Comparison of ENCODE assay signal across 35 cellular contexts in the genomic region with DNA sequence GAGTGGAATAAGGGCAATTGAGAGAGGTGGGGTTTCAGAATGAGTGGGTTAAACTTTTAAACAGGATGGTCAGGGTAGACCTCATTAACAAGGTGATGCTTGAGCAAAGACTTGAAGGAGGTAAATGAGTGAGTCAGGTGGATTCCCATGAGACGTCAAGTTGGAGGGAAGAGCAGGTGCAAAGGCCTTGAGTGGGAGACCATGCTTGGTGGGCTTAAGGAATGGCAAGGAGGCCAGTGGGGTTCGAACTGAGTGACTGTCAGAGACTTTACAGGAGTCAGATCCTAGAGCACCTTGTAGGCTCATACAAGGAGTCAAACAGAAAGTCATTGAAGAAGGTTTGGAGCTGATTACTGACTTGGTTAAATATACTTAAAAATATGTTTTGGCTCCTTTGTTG.
"Had no signal": no experiment of that assay in that cellular context is flagged by ENCODE, and none has a peak within 500 bp of the region (broad histone marks: within the 10 kb centered on the region; RNA-seq: fewer than 3 reads in every experiment).

No MANE protein-coding gene starts in this region.

- H3K4me3 ChIP-seq: adrenal gland, ascending aorta, body of pancreas, breast epithelium, cardiac muscle cell had no signal

- H3K27ac Mint-ChIP-seq: activated naive CD4-positive, alpha-beta T cell treated with anti-CD3 and anti-CD28 coated beads for 36 hours; activated naive CD4-positive, alpha-beta T cell treated with anti-CD3 and anti-CD28 coated beads, Interleukin-2, amount 10 ng/mL, durations not matched to agents 7 days and 5 days; activated naive CD4-positive, alpha-beta T cell treated with anti-CD3 and anti-CD28 coated beads, Interleukin-2, amount 50 U/mL, for 24 hours; activated naive CD4-positive, alpha-beta T cell treated with anti-CD3 and anti-CD28 coated beads, Interleukin-2, amount 50 U/mL, for 72 hours; activated naive CD8-positive, alpha-beta T cell; activated naive CD8-positive, alpha-beta T cell treated with anti-CD3 and anti-CD28 coated beads for 36 hours; activated naive CD8-positive, alpha-beta T cell treated with anti-CD3 and anti-CD28 coated beads, Interleukin-2, amount 10 ng/mL, durations not matched to agents 7 days and 5 days; activated naive CD8-positive, alpha-beta T cell treated with anti-CD3 and anti-CD28 coated beads, Interleukin-2, amount 50 U/mL, for 24 hours; activated T-cell treated with anti-CD3 and anti-CD28 coated beads, Interleukin-2, amount 50 U/mL, for 72 hours; activated T-helper 1 cell treated with anti-CD3 and anti-CD28 coated beads, Interleukin-12 subunit alpha, Interleukin-12 subunit beta, Interleukin-2, Interleukin-4 antibody, amounts not matched to agents 30 ng/mL and 10 ng/mL and 1 ng/mL, durations not matched to agents 14 hours and 24 hours and 36 hours; activated T-helper 17 cell treated with anti-CD3 and anti-CD28 coated beads, Interleukin-2, amount 50 U/mL, for 72 hours; activated T-helper 2 cell treated with anti-CD3 and anti-CD28 coated beads, Interferon-gamma antibody, Interleukin-2, Interleukin-4, amounts not matched to agents 10 μg/mL and 5 μg/mL and 100 μg/mL, durations not matched to agents 14 hours and 24 hours and 36 hours; brain had no signal

- H3K9me3 ChIP-seq: adrenal gland, ascending aorta, body of pancreas, breast epithelium had no signal

- H3K27me3 Mint-ChIP-seq: activated naive CD4-positive, alpha-beta T cell treated with anti-CD3 and anti-CD28 coated beads, Interleukin-2, amount 10 ng/mL, durations not matched to agents 7 days and 5 days; activated naive CD4-positive, alpha-beta T cell treated with anti-CD3 and anti-CD28 coated beads, Interleukin-2, amount 50 U/mL, for 24 hours; activated naive CD8-positive, alpha-beta T cell treated with anti-CD3 and anti-CD28 coated beads for 36 hours; activated naive CD8-positive, alpha-beta T cell treated with anti-CD3 and anti-CD28 coated beads, Interleukin-2, amount 10 ng/mL, durations not matched to agents 7 days and 5 days; brain; central memory CD8-positive, alpha-beta T cell had no signal

- H3K4me1 Mint-ChIP-seq: activated naive CD4-positive, alpha-beta T cell treated with anti-CD3 and anti-CD28 coated beads, Interleukin-2, amount 10 ng/mL, durations not matched to agents 7 days and 5 days; activated naive CD4-positive, alpha-beta T cell treated with anti-CD3 and anti-CD28 coated beads, Interleukin-2, amount 50 U/mL, for 24 hours; activated naive CD8-positive, alpha-beta T cell treated with anti-CD3 and anti-CD28 coated beads for 36 hours; activated naive CD8-positive, alpha-beta T cell treated with anti-CD3 and anti-CD28 coated beads, Interleukin-2, amount 10 ng/mL, durations not matched to agents 7 days and 5 days; activated naive CD8-positive, alpha-beta T cell treated with anti-CD3 and anti-CD28 coated beads, Interleukin-2, amount 50 U/mL, for 24 hours; activated T-helper 17 cell treated with anti-CD3 and anti-CD28 coated beads, Interleukin-2, amount 50 U/mL, for 72 hours; brain; central memory CD8-positive, alpha-beta T cell had no signal

- H3K36me3 Mint-ChIP-seq: activated naive CD4-positive, alpha-beta T cell treated with anti-CD3 and anti-CD28 coated beads, Interleukin-2, amount 10 ng/mL, durations not matched to agents 7 days and 5 days; activated naive CD4-positive, alpha-beta T cell treated with anti-CD3 and anti-CD28 coated beads, Interleukin-2, amount 50 U/mL, for 24 hours; activated naive CD4-positive, alpha-beta T cell treated with anti-CD3 and anti-CD28 coated beads, Interleukin-2, amount 50 U/mL, for 72 hours; activated naive CD8-positive, alpha-beta T cell; activated naive CD8-positive, alpha-beta T cell treated with anti-CD3 and anti-CD28 coated beads for 36 hours; activated naive CD8-positive, alpha-beta T cell treated with anti-CD3 and anti-CD28 coated beads, Interleukin-2, amount 10 ng/mL, durations not matched to agents 7 days and 5 days; brain had no signal

- DNase-seq: activated effector memory CD4-positive, alpha-beta T cell treated with anti-CD3 and anti-CD28 coated beads, Interleukin-2, amount 50 U/mL, for 16 hours; activated effector memory CD4-positive, alpha-beta T cell treated with Interleukin-2 at 50 U/mL for 16 hours; activated gamma-delta T cell; activated gamma-delta T cell treated with Interleukin-2 at 50 U/mL for 16 hours; activated naive CD4-positive, alpha-beta T cell; activated naive CD4-positive, alpha-beta T cell treated with anti-CD3 and anti-CD28 coated beads for 36 hours; activated naive CD4-positive, alpha-beta T cell treated with anti-CD3 and anti-CD28 coated beads, Interleukin-2, amount 10 ng/mL, durations not matched to agents 7 days and 5 days; activated naive CD4-positive, alpha-beta T cell treated with anti-CD3 and anti-CD28 coated beads, Interleukin-2, amount 50 U/mL, for 16 hours; activated naive CD4-positive, alpha-beta T cell treated with Interleukin-2 at 50 U/mL for 16 hours; activated naive CD8-positive, alpha-beta T cell treated with anti-CD3 and anti-CD28 coated beads for 36 hours; activated naive CD8-positive, alpha-beta T cell treated with anti-CD3 and anti-CD28 coated beads, Interleukin-2, amount 10 ng/mL, durations not matched to agents 7 days and 5 days; activated naive CD8-positive, alpha-beta T cell treated with anti-CD3 and anti-CD28 coated beads, Interleukin-2, amount 50 U/mL, for 24 hours; activated T-cell treated with anti-CD3 and anti-CD28 coated beads, Interleukin-2, amount 50 U/mL, for 4 hours; activated T-cell treated with anti-CD3 and anti-CD28 coated beads, Interleukin-2, amount 50 U/mL, for 48 hours; activated T-cell treated with anti-CD3 and anti-CD28 coated beads, Interleukin-2, amount 50 U/mL, for 72 hours; adrenal gland; amniotic stem cell; amygdala; anterior cingulate cortex; aorta; body of pancreas; brain microvascular endothelial cell; central memory CD4-positive, alpha-beta T cell; cerebellar nuclear complex had no signal

- H3K27me3 ChIP-seq: adrenal gland, ascending aorta, body of pancreas, brain microvascular endothelial cell, breast epithelium, cardiac muscle cell had no signal

- H3K27ac ChIP-seq: adrenal gland, ascending aorta, body of pancreas, brain microvascular endothelial cell, breast epithelium, cardiac muscle cell had no signal

- ATAC-seq: activated naive CD4-positive, alpha-beta T cell treated with anti-CD3 and anti-CD28 coated beads, Interleukin-2, amount 50 U/mL, for 72 hours; activated naive CD8-positive, alpha-beta T cell treated with anti-CD3 and anti-CD28 coated beads, Interleukin-2, amount 50 U/mL, for 24 hours; activated T-cell treated with anti-CD3 and anti-CD28 coated beads, Interleukin-2, amount 50 U/mL, for 4 hours; activated T-cell treated with anti-CD3 and anti-CD28 coated beads, Interleukin-2, amount 50 U/mL, for 72 hours; activated T-helper 17 cell treated with anti-CD3 and anti-CD28 coated beads, Interleukin-2, amount 50 U/mL, for 72 hours; body of pancreas had no signal

- H3K36me3 ChIP-seq: adrenal gland, ascending aorta, brain microvascular endothelial cell, breast epithelium, cardiac muscle cell had no signal

- H3K4me3 Mint-ChIP-seq: activated naive CD4-positive, alpha-beta T cell treated with anti-CD3 and anti-CD28 coated beads for 36 hours; activated naive CD4-positive, alpha-beta T cell treated with anti-CD3 and anti-CD28 coated beads, Interleukin-2, amount 10 ng/mL, durations not matched to agents 7 days and 5 days; activated naive CD4-positive, alpha-beta T cell treated with anti-CD3 and anti-CD28 coated beads, Interleukin-2, amount 50 U/mL, for 24 hours; activated naive CD8-positive, alpha-beta T cell; activated naive CD8-positive, alpha-beta T cell treated with anti-CD3 and anti-CD28 coated beads for 36 hours; activated naive CD8-positive, alpha-beta T cell treated with anti-CD3 and anti-CD28 coated beads, Interleukin-2, amount 10 ng/mL, durations not matched to agents 7 days and 5 days; activated naive CD8-positive, alpha-beta T cell treated with anti-CD3 and anti-CD28 coated beads, Interleukin-2, amount 50 U/mL, for 24 hours; activated T-cell treated with anti-CD3 and anti-CD28 coated beads, Interleukin-2, amount 50 U/mL, for 4 hours; activated T-cell treated with anti-CD3 and anti-CD28 coated beads, Interleukin-2, amount 50 U/mL, for 72 hours; activated T-helper 1 cell treated with anti-CD3 and anti-CD28 coated beads, Interleukin-12 subunit alpha, Interleukin-12 subunit beta, Interleukin-2, Interleukin-4 antibody, amounts not matched to agents 30 ng/mL and 10 ng/mL and 1 ng/mL, durations not matched to agents 14 hours and 24 hours and 36 hours; activated T-helper 17 cell treated with anti-CD3 and anti-CD28 coated beads, Interleukin-2, amount 50 U/mL, for 72 hours; brain; central memory CD8-positive, alpha-beta T cell had no signal

- H3K4me1 ChIP-seq: adrenal gland, ascending aorta, body of pancreas, breast epithelium had no signal

- H3K9me3 Mint-ChIP-seq: activated naive CD4-positive, alpha-beta T cell treated with anti-CD3 and anti-CD28 coated beads for 36 hours; activated naive CD4-positive, alpha-beta T cell treated with anti-CD3 and anti-CD28 coated beads, Interleukin-2, amount 10 ng/mL, durations not matched to agents 7 days and 5 days; activated naive CD4-positive, alpha-beta T cell treated with anti-CD3 and anti-CD28 coated beads, Interleukin-2, amount 50 U/mL, for 24 hours; activated naive CD8-positive, alpha-beta T cell treated with anti-CD3 and anti-CD28 coated beads for 36 hours; activated naive CD8-positive, alpha-beta T cell treated with anti-CD3 and anti-CD28 coated beads, Interleukin-2, amount 50 U/mL, for 24 hours; activated T-cell treated with anti-CD3 and anti-CD28 coated beads, Interleukin-2, amount 50 U/mL, for 4 hours; activated T-helper 1 cell treated with anti-CD3 and anti-CD28 coated beads, Interleukin-12 subunit alpha, Interleukin-12 subunit beta, Interleukin-2, Interleukin-4 antibody, amounts not matched to agents 30 ng/mL and 10 ng/mL and 1 ng/mL, durations not matched to agents 14 hours and 24 hours and 36 hours; activated T-helper 2 cell treated with anti-CD3 and anti-CD28 coated beads, Interferon-gamma antibody, Interleukin-2, Interleukin-4, amounts not matched to agents 10 μg/mL and 5 μg/mL and 100 μg/mL, durations not matched to agents 14 hours and 24 hours and 36 hours had no signal
